8 cellular contexts compared by ENCODE assay signal in genomic region chr6:31729979-31730630, GRCh38. TPM values are rescaled to one million over a fixed set of nuclear protein-coding genes. Genes with fewer than 3 reads are reported as not detected.
DNase-seq lines count a peak whose midpoint lies in the region; ATAC-seq and TF ChIP-seq lines count a peak whose summit lies in the region.

No MANE protein-coding gene starts in this region.

- H3K4me1 ChIP-seq in CD8-positive, alpha-beta memory T cell (ENCODE audit: insufficient read depth, low read length) = peaks cover 52% of the 10 kb centered on the region
- peaks cover 31% of the 10 kb centered on the region for H3K4me1 ChIP-seq in effector memory CD4-positive, alpha-beta T cell (ENCODE audit: control insufficient read depth, insufficient read depth, low read length, poor library complexity, severe bottlenecking)
- peaks cover 81% of the 10 kb centered on the region for H3K4me1 ChIP-seq in lower lobe of right lung

- peak overlapping the region; percentile 81 for H3K4me3 ChIP-seq in CD8-positive, alpha-beta memory T cell (ENCODE audit: low read length)
- H3K4me3 ChIP-seq in effector memory CD4-positive, alpha-beta T cell (ENCODE audit: insufficient read depth, low read depth, low read length, poor library complexity, severe bottlenecking) = peak overlapping the region; percentile 72
- H3K4me3 ChIP-seq in lower lobe of right lung = peak overlapping the region; percentile 91

- peak; percentile 64 to 82 (median 74) for DNase-seq in CD8-positive, alpha-beta memory T cell
- peak; percentile 83 for DNase-seq in HCEC 1CT
- peak; percentile 66 for DNase-seq in NCI-H526 treated with DMSO at 0.1 percent for 48 hours (lab: John Stamatoyannopoulos, UW)
- peak; percentile 75 for DNase-seq in activated CD8-positive, alpha-beta T cell treated with anti-CD3 and anti-CD28 coated beads, Interleukin-2, amount 10 ng/mL, durations not matched to agents 7 days and 5 days
- peak; percentile 56 to 60 (median 57) for DNase-seq in effector memory CD4-positive, alpha-beta T cell
- peak; percentile 88 for DNase-seq in lower lobe of right lung
- peak; percentile 40 for DNase-seq in stimulated activated CD8-positive, alpha-beta memory T cell treated with anti-CD3 and anti-CD28 coated beads, Interleukin-12 subunit alpha, Interleukin-12 subunit beta, amount 100 ng/mL, for 24 hours (ENCODE audit: extremely low read depth)

- no peak for TF ChIP-seq CTCF in lower lobe of right lung (IDR thresholded peaks at IDR 0.05)

- peak; percentile 57 for ATAC-seq in activated CD8-positive, alpha-beta T cell treated with anti-CD3 and anti-CD28 coated beads, Interleukin-2, amount 10 ng/mL, durations not matched to agents 7 days and 5 days
- ATAC-seq in lower lobe of right lung = peak; percentile 82 to 83
- no peak for ATAC-seq in HG02610 (IDR thresholded peaks at IDR 0.05; ENCODE audit: unreplicated experiment)

- peak overlapping the region; percentile 64 for H3K27ac ChIP-seq in CD8-positive, alpha-beta memory T cell (ENCODE audit: low read depth, low read length)
- H3K27ac ChIP-seq in effector memory CD4-positive, alpha-beta T cell (ENCODE audit: insufficient read depth, low read length, poor library complexity, severe bottlenecking) = peak overlapping the region; percentile 67
- H3K27ac ChIP-seq in lower lobe of right lung = peak overlapping the region; percentile 93

- H3K4me1 Mint-ChIP-seq in CD8-positive, alpha-beta memory T cell = peaks cover 37 to 53% (median 44%) of the 10 kb centered on the region in 3 donors
- H3K4me1 Mint-ChIP-seq in activated CD8-positive, alpha-beta T cell treated with anti-CD3 and anti-CD28 coated beads, Interleukin-2, amount 10 ng/mL, durations not matched to agents 7 days and 5 days (ENCODE audit: low read depth) = peaks cover 81% of the 10 kb centered on the region

- no peaks in the 10 kb centered on the region for H3K27me3 ChIP-seq in CD8-positive, alpha-beta memory T cell (ENCODE audit: insufficient read depth, low read length, poor library complexity, severe bottlenecking)
- H3K27me3 ChIP-seq in effector memory CD4-positive, alpha-beta T cell (replicated peaks; ENCODE audit: control insufficient read depth, insufficient read depth, low read length, poor library complexity, severe bottlenecking) = no peaks in the 10 kb centered on the region
- H3K27me3 ChIP-seq in lower lobe of right lung (ENCODE audit: low read depth) = no peaks in the 10 kb centered on the region

- H3K27me3 Mint-ChIP-seq in CD8-positive, alpha-beta memory T cell = no peaks in the 10 kb centered on the region
- no peaks in the 10 kb centered on the region for H3K27me3 Mint-ChIP-seq in activated CD8-positive, alpha-beta T cell treated with anti-CD3 and anti-CD28 coated beads, Interleukin-2, amount 10 ng/mL, durations not matched to agents 7 days and 5 days (ENCODE audit: low read depth)

- H3K9me3 ChIP-seq in CD8-positive, alpha-beta memory T cell (ENCODE audit: low read length) = no peaks in the 10 kb centered on the region
- H3K9me3 ChIP-seq in effector memory CD4-positive, alpha-beta T cell (ENCODE audit: control insufficient read depth, low read length) = no peaks in the 10 kb centered on the region
- no peaks in the 10 kb centered on the region for H3K9me3 ChIP-seq in lower lobe of right lung

- peak overlapping the region; percentile 80 to 96 (median 92) for H3K27ac Mint-ChIP-seq in CD8-positive, alpha-beta memory T cell
- peak overlapping the region; percentile 90 for H3K27ac Mint-ChIP-seq in activated CD8-positive, alpha-beta T cell treated with anti-CD3 and anti-CD28 coated beads, Interleukin-2, amount 10 ng/mL, durations not matched to agents 7 days and 5 days

- peaks cover 0 to 62% (median 8%) of the 10 kb centered on the region in 3 donors for H3K36me3 Mint-ChIP-seq in CD8-positive, alpha-beta memory T cell
- peaks cover 82% of the 10 kb centered on the region for H3K36me3 Mint-ChIP-seq in activated CD8-positive, alpha-beta T cell treated with anti-CD3 and anti-CD28 coated beads, Interleukin-2, amount 10 ng/mL, durations not matched to agents 7 days and 5 days (ENCODE audit: low read depth)

- peaks cover 28% of the 10 kb centered on the region for H3K36me3 ChIP-seq in CD8-positive, alpha-beta memory T cell (ENCODE audit: insufficient read depth, low read length)
- peaks cover 21% of the 10 kb centered on the region for H3K36me3 ChIP-seq in effector memory CD4-positive, alpha-beta T cell (ENCODE audit: control insufficient read depth, insufficient read depth, low read length)
- H3K36me3 ChIP-seq in lower lobe of right lung = peaks cover 64% of the 10 kb centered on the region

- CTCF ChIA-PET in CD8-positive, alpha-beta memory T cell (lab: Charles Lee) = interaction anchor here (0.9 to 9.6 kb wide), 28 partner anchors 9 to 168 kb away, joined by 3 to 71 read pairs (median 4); partner anchors contain the start of genes EHMT2, GPANK1, HSPA1A and HSPA1B
- CTCF ChIA-PET in activated CD8-positive, alpha-beta T cell treated with anti-CD3 and anti-CD28 coated beads, Interleukin-2, amount 10 ng/mL, durations not matched to agents 7 days and 5 days (lab: Charles Lee) = interaction anchor here (0.6 to 4.9 kb wide), 18 partner anchors 9 to 102 kb away, joined by 3 to 38 read pairs (median 6); partner anchors contain the start of genes ABHD16A, HSPA1B, LSM2 and LY6G6D

- intact Hi-C loops in lower lobe of right lung (cut with DNase I) = loop anchor here (10.0 kb wide), 1 partner anchor 105 kb away; no protein-coding TSS in a partner anchor

- POLR2A ChIA-PET in CD8-positive, alpha-beta memory T cell (lab: Charles Lee) = interaction anchor here (0.7 to 2.1 kb wide), 14 partner anchors 8 to 183 kb away, joined by 3 to 9 read pairs (median 4); partner anchors contain the start of genes HSPA1B, LSM2, MSH5 and NFKBIL1
- POLR2A ChIA-PET in activated CD8-positive, alpha-beta T cell treated with anti-CD3 and anti-CD28 coated beads, Interleukin-2, amount 10 ng/mL, durations not matched to agents 7 days and 5 days (lab: Charles Lee) = interaction anchor here (0.7 to 7.2 kb wide), 9 partner anchors 9 to 133 kb away, joined by 3 to 83 read pairs (median 4); partner anchors contain the start of genes BAG6, HSPA1L, LY6G6C and MSH5

- H3K9me3 Mint-ChIP-seq in CD8-positive, alpha-beta memory T cell = no peaks in the 10 kb centered on the region
- no peaks in the 10 kb centered on the region for H3K9me3 Mint-ChIP-seq in activated CD8-positive, alpha-beta T cell treated with anti-CD3 and anti-CD28 coated beads, Interleukin-2, amount 10 ng/mL, durations not matched to agents 7 days and 5 days (ENCODE audit: insufficient read depth)

- peak overlapping the region; percentile 89 to 99 (median 95) for H3K4me3 Mint-ChIP-seq in CD8-positive, alpha-beta memory T cell
- H3K4me3 Mint-ChIP-seq in activated CD8-positive, alpha-beta T cell treated with anti-CD3 and anti-CD28 coated beads, Interleukin-2, amount 10 ng/mL, durations not matched to agents 7 days and 5 days = peak overlapping the region; percentile 95

RNA-seq across cellular contexts. Expression of gene DDAH2, which starts 1.0 kb away (rescaled TPM):
- total RNA-seq in CD8-positive, alpha-beta memory T cell = 1 to 10 TPM; 4.1 to 4.9 TPM
- 26.3 TPM for polyA plus RNA-seq in CD8-positive, alpha-beta memory T cell
- 10 to 100 TPM; 31.9 to 33.7 TPM for total RNA-seq in activated CD8-positive, alpha-beta T cell treated with anti-CD3 and anti-CD28 coated beads, Interleukin-2, amount 10 ng/mL, durations not matched to agents 7 days and 5 days
- total RNA-seq in lower lobe of right lung = 67.0 TPM

RNA-seq across cellular contexts. Expression of gene CLIC1, which starts 6.2 kb away (rescaled TPM):
- 100 to 1,000 TPM; 377 TPM for total RNA-seq in CD8-positive, alpha-beta memory T cell
- 657 TPM for polyA plus RNA-seq in CD8-positive, alpha-beta memory T cell
- 100 to 1,000 TPM; 617 to 651 TPM for total RNA-seq in activated CD8-positive, alpha-beta T cell treated with anti-CD3 and anti-CD28 coated beads, Interleukin-2, amount 10 ng/mL, durations not matched to agents 7 days and 5 days
- 310 TPM for total RNA-seq in lower lobe of right lung

RNA-seq across cellular contexts. Expression of gene MPIG6B, which starts 6.9 kb away (rescaled TPM):
- not detected for total RNA-seq in CD8-positive, alpha-beta memory T cell
- 0.08 TPM for polyA plus RNA-seq in CD8-positive, alpha-beta memory T cell
- under 1 TPM; 0.71 to 0.91 TPM for total RNA-seq in activated CD8-positive, alpha-beta T cell treated with anti-CD3 and anti-CD28 coated beads, Interleukin-2, amount 10 ng/mL, durations not matched to agents 7 days and 5 days
- total RNA-seq in lower lobe of right lung = 2.6 TPM

RNA-seq across cellular contexts. Expression of gene LY6G6C, which starts 8.6 kb away (rescaled TPM):
- total RNA-seq in CD8-positive, alpha-beta memory T cell = not detected
- not detected for polyA plus RNA-seq in CD8-positive, alpha-beta memory T cell
- under 1 TPM in 1 of 2 experiments, not detected in 1; 0.26 TPM for total RNA-seq in activated CD8-positive, alpha-beta T cell treated with anti-CD3 and anti-CD28 coated beads, Interleukin-2, amount 10 ng/mL, durations not matched to agents 7 days and 5 days
- total RNA-seq in lower lobe of right lung = not detected

RNA-seq across cellular contexts. Expression of gene MSH5, which starts 9.7 kb away (rescaled TPM):
- 10 to 100 TPM; 36.4 to 39.8 TPM for total RNA-seq in CD8-positive, alpha-beta memory T cell
- polyA plus RNA-seq in CD8-positive, alpha-beta memory T cell = 2.0 TPM
- 10 to 100 TPM; 64.8 to 73.6 TPM for total RNA-seq in activated CD8-positive, alpha-beta T cell treated with anti-CD3 and anti-CD28 coated beads, Interleukin-2, amount 10 ng/mL, durations not matched to agents 7 days and 5 days
- total RNA-seq in lower lobe of right lung = 14.9 TPM

Comparison
In these comparisons a context has a peak if more than half of its experiments do, and no peak if none do; other contexts are left out.
1. RNA of gene DDAH2, which starts 1.0 kb away (total RNA-seq): 67.0 TPM in lower lobe of right lung (single experiment) and 31.9 to 33.7 TPM in activated CD8-positive, alpha-beta T cell treated with anti-CD3 and anti-CD28 coated beads, Interleukin-2, amount 10 ng/mL, durations not matched to agents 7 days and 5 days; 4.1 to 4.9 TPM in CD8-positive, alpha-beta memory T cell; every median in the first group is over 4 times any median in the second.
2. Peak in every context shown above with its lines, with median percentiles within 50 percentile points of each other: DNase-seq, H3K27ac ChIP-seq and H3K4me3 ChIP-seq.